ENCODE assay signal across 8 cellular contexts in the genomic region with DNA sequence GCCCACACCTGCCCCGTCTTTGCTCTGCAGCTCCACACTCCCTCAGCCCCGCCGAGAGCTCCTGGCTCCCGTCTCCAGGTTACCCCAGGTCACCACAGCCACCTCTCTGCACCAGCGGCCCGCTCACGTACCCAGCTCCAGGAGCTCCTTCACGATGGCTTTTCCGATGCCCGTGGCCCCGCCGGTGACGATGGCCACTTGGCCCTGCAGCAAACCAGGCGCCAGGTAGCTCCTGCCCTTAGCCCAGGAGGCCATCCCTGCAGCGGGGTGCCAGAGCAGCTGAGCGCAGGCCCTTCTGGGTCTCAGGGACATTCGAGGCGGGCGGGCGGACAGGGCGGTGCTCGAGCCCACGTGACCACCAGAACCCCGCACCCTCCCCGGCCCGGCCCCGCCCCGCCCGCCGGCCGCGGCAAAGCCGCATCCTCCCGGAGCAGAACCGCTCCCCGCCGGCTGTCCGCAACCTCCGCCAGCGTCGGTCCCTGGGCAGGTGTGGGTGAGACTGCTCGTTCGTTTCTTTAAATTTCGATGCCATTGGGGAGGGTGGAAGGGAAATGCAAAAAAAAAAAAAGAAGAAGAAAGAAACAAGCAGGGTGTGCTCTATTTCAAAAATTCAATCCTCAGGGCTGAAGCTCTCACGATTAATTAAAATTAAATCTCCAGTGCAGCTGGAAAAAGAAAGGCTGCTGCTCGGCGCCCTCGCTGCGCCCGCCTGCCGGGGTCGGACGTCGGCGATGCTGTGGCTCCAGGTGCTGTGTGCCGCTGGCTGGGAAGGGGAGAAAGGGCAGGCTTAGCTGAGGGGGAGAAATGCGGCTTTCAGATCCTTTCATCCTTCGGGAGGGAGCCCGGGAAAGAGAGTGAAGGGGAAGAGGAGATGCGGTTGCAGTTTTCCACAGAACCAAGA. TPM values are rescaled to one million over a fixed set of nuclear protein-coding genes. Genes with fewer than 3 reads are reported as not detected.
DNase-seq lines count a peak whose midpoint lies in the region; ATAC-seq and TF ChIP-seq lines count a peak whose summit lies in the region.

A gene (minus strand): TSS at position 323 of the 901 bp plus-strand sequence. CDS start 68 bp downstream, at position 255.
A gene with protein sequence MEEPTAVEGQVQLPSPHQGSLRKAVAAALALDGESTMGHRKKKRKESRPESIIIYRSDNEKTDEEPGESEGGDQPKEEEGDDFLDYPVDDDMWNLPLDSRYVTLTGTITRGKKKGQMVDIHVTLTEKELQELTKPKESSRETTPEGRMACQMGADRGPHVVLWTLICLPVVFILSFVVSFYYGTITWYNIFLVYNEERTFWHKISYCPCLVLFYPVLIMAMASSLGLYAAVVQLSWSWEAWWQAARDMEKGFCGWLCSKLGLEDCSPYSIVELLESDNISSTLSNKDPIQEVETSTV (plus strand): TSS at position 433 of the 901 bp plus-strand sequence. CDS start 14,045 bp downstream, outside the sequence.

- H3K9me2 ChIP-seq in neural cell (ENCODE audit: insufficient read depth, low read length) = no peaks in the 10 kb centered on the region

- no peaks in the 10 kb centered on the region for H3K27me3 Mint-ChIP-seq in stimulated activated naive CD8-positive, alpha-beta T cell treated with anti-CD3 and anti-CD28 coated beads, Interleukin-15, amount 100 ng/mL, for 72 hours

- no peaks in the 10 kb centered on the region for H3K36me3 ChIP-seq in neural cell (ENCODE audit: insufficient read depth, low read length)

- H3K4me3 ChIP-seq in fibroblast of villous mesenchyme (ENCODE audit: low read depth, low read length) = peak within 1 kb of the TSS; percentile 60
- peak within 1 kb of the TSS; percentile 78 for H3K4me3 ChIP-seq in neural cell (ENCODE audit: low read length)

- DNase-seq in DMS79 (lab: John Stamatoyannopoulos, UW) = peak; percentile 72
- peak; percentile 75 for DNase-seq in RPMI7951 (ENCODE audit: low read depth)
- DNase-seq in activated effector memory CD4-positive, alpha-beta T cell treated with Interleukin-2 at 50 U/mL for 16 hours = peak; percentile 70
- DNase-seq in fibroblast of villous mesenchyme (ENCODE audit: low read depth) = peak; percentile 42
- peak; percentile 72 to 73 for DNase-seq in stimulated activated naive CD8-positive, alpha-beta T cell treated with anti-CD3 and anti-CD28 coated beads, Interleukin-15, amount 100 ng/mL, for 72 hours

- peak within 1 kb of the TSS; percentile 87 to 97 for H3K4me3 Mint-ChIP-seq in stimulated activated naive CD8-positive, alpha-beta T cell treated with anti-CD3 and anti-CD28 coated beads, Interleukin-15, amount 100 ng/mL, for 72 hours

- H3K9ac ChIP-seq in neural cell (ENCODE audit: low read length) = peak within 1 kb of the TSS; percentile 98

- no peaks in the 10 kb centered on the region for H3K9me3 ChIP-seq in neural cell (ENCODE audit: low read length)

- H3K4me2 ChIP-seq in neural cell (ENCODE audit: low read length) = peak within 1 kb of the TSS; percentile 78

- peak; percentile 92 for ATAC-seq in GM21619 (IDR thresholded peaks at IDR 0.05; ENCODE audit: unreplicated experiment)
- ATAC-seq in stimulated activated naive CD8-positive, alpha-beta T cell treated with anti-CD3 and anti-CD28 coated beads, Interleukin-15, amount 100 ng/mL, for 72 hours = peak; percentile 95

- TF ChIP-seq EP300 in Ishikawa (IDR thresholded peaks at IDR 0.05; ENCODE audit: borderline replicate concordance) (no peak), neural cell (conservative IDR thresholded peaks at IDR 0.05; ENCODE audit: poor library complexity, severe bottlenecking) (peak; percentile 44)

- TF ChIP-seq RAD21 in Ishikawa (IDR thresholded peaks at IDR 0.05; ENCODE audit: low read depth) = no peak; the same call in 1 of the 2 replicates
- TF ChIP-seq RAD21 in neural cell (conservative IDR thresholded peaks at IDR 0.05) = peak; percentile 18

- peak within 1 kb of the TSS; percentile 95 to 99 for H3K27ac Mint-ChIP-seq in stimulated activated naive CD8-positive, alpha-beta T cell treated with anti-CD3 and anti-CD28 coated beads, Interleukin-15, amount 100 ng/mL, for 72 hours

- peak within 1 kb of the TSS; percentile 73 for H2AFZ ChIP-seq in neural cell (ENCODE audit: low read depth, low read length)

- peaks cover 61% of the 10 kb centered on the region for H3K79me2 ChIP-seq in neural cell (replicated peaks; ENCODE audit: insufficient read depth, low read length)

- peaks cover 59% of the 10 kb centered on the region for H3K4me1 Mint-ChIP-seq in stimulated activated naive CD8-positive, alpha-beta T cell treated with anti-CD3 and anti-CD28 coated beads, Interleukin-15, amount 100 ng/mL, for 72 hours

- peaks cover 16% of the 10 kb centered on the region for H3F3A ChIP-seq in neural cell (ENCODE audit: insufficient read depth, low read length, poor library complexity, severe bottlenecking)

- H3K27ac ChIP-seq in neural cell (ENCODE audit: low read length) = peak within 1 kb of the TSS; percentile 98

- no peaks in the 10 kb centered on the region for H3K9me3 Mint-ChIP-seq in stimulated activated naive CD8-positive, alpha-beta T cell treated with anti-CD3 and anti-CD28 coated beads, Interleukin-15, amount 100 ng/mL, for 72 hours

- TF ChIP-seq CTCF in fibroblast of villous mesenchyme (IDR thresholded peaks at IDR 0.05; ENCODE audit: insufficient read depth, low read depth, low read length) (no peak), neural cell (IDR thresholded peaks at IDR 0.05; ENCODE audit: poor library complexity, severe bottlenecking) (peak; percentile 24)

- no peaks in the 10 kb centered on the region for H4K20me1 ChIP-seq in neural cell (ENCODE audit: insufficient read depth)

- no peaks in the 10 kb centered on the region for H3K27me3 ChIP-seq in neural cell (ENCODE audit: insufficient read depth, low read depth, low read length)

TF ChIP-seq in Ishikawa, 13 proteins besides CTCF, POLR2A, EP300 and RAD21 (continues in another document):
- TF ChIP-seq TEAD4 (IDR thresholded peaks at IDR 0.05) (no peak), TCF12 (IDR thresholded peaks at IDR 0.05; ENCODE audit: low read depth) (0 out of 2 replicates have a peak, but pooled peaks have one; percentile 23), NFIC (IDR thresholded peaks at IDR 0.05) (no peak), CEBPB (IDR thresholded peaks at IDR 0.05) (no peak), EGR1 (IDR thresholded peaks at IDR 0.05) (no peak), YY1 (IDR thresholded peaks at IDR 0.05; ENCODE audit: low read depth) (no peak), CREB1 (IDR thresholded peaks at IDR 0.05; ENCODE audit: low read depth) (no peak), ZBTB7A (IDR thresholded peaks at IDR 0.05; ENCODE audit: low read depth) (no peak)
- TF ChIP-seq, protein P1, sequence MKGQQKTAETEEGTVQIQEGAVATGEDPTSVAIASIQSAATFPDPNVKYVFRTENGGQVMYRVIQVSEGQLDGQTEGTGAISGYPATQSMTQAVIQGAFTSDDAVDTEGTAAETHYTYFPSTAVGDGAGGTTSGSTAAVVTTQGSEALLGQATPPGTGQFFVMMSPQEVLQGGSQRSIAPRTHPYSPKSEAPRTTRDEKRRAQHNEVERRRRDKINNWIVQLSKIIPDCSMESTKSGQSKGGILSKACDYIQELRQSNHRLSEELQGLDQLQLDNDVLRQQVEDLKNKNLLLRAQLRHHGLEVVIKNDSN (IDR thresholded peaks at IDR 0.05) = peak; percentile 93

TF ChIP-seq in neural cell, 6 proteins besides CTCF, POLR2A, EP300 and RAD21:
- TF ChIP-seq TAF1 (IDR thresholded peaks at IDR 0.05; ENCODE audit: low read depth) = peak; percentile 50
- peak; percentile 65 for TF ChIP-seq MXI1 (conservative IDR thresholded peaks at IDR 0.05; ENCODE audit: poor library complexity, severe bottlenecking)
- TF ChIP-seq SMC3 (conservative IDR thresholded peaks at IDR 0.05; ENCODE audit: poor library complexity) = no peak
- TF ChIP-seq, protein P2, sequence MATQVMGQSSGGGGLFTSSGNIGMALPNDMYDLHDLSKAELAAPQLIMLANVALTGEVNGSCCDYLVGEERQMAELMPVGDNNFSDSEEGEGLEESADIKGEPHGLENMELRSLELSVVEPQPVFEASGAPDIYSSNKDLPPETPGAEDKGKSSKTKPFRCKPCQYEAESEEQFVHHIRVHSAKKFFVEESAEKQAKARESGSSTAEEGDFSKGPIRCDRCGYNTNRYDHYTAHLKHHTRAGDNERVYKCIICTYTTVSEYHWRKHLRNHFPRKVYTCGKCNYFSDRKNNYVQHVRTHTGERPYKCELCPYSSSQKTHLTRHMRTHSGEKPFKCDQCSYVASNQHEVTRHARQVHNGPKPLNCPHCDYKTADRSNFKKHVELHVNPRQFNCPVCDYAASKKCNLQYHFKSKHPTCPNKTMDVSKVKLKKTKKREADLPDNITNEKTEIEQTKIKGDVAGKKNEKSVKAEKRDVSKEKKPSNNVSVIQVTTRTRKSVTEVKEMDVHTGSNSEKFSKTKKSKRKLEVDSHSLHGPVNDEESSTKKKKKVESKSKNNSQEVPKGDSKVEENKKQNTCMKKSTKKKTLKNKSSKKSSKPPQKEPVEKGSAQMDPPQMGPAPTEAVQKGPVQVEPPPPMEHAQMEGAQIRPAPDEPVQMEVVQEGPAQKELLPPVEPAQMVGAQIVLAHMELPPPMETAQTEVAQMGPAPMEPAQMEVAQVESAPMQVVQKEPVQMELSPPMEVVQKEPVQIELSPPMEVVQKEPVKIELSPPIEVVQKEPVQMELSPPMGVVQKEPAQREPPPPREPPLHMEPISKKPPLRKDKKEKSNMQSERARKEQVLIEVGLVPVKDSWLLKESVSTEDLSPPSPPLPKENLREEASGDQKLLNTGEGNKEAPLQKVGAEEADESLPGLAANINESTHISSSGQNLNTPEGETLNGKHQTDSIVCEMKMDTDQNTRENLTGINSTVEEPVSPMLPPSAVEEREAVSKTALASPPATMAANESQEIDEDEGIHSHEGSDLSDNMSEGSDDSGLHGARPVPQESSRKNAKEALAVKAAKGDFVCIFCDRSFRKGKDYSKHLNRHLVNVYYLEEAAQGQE (IDR thresholded peaks at IDR 0.05; ENCODE audit: borderline replicate concordance) = peak; percentile 91
- peak; percentile 95 for TF ChIP-seq POLR2AphosphoS5 (IDR thresholded peaks at IDR 0.05)
- TF ChIP-seq EZH2 (IDR thresholded peaks at IDR 0.05; ENCODE audit: borderline replicate concordance, insufficient read depth, low read length, poor library complexity, severe bottlenecking) = no peak

RNA-seq across cellular contexts. Expression of the first gene that starts in this region (rescaled TPM):
- total RNA-seq in RPMI7951 (2014; rRNA removed; shearing (Covaris generic)) = 20.2 and 22.6 TPM in 2 replicates
- 9.9 and 12.6 TPM in 2 replicates for total RNA-seq in fibroblast of villous mesenchyme
- polyA plus RNA-seq in neural cell = 22.1 and 25.1 TPM in 2 replicates
- polyA minus RNA-seq in neural cell = 38.0 and 43.5 TPM in 2 replicates

RNA-seq across cellular contexts. Expression of the second gene that starts in this region (rescaled TPM):
- 2.2 and 2.9 TPM in 2 replicates for total RNA-seq in RPMI7951 (2014; rRNA removed; shearing (Covaris generic))
- 0.32 and 0.43 TPM in 2 replicates for total RNA-seq in fibroblast of villous mesenchyme
- 28.8 and 29.6 TPM in 2 replicates for polyA plus RNA-seq in neural cell
- 58.9 and 60.4 TPM in 2 replicates for polyA minus RNA-seq in neural cell

Comparison
In these comparisons a context has a peak if more than half of its experiments do, and no peak if none do; other contexts are left out.
1. Peak in every context shown above with its lines: DNase-seq, ATAC-seq, H3K4me3 ChIP-seq and H3K27ac ChIP-seq.